ENCODE assay signal across 9 cellular contexts in the genomic region with DNA sequence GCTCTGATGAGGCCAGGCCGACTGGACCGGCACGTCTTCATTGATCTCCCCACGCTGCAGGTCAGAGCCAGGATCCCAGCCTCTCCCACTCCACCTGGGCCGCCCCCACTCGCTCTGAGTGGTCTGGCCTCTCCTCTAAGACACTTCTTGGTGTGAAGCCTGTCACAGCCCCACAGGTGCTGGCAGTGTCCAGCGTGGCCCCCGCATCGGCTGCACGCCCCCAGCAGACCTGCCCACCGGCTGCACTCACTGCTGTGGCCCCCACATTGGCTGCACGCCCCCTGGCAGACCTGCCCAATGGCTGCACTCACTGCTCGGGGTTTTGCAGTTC. TPM values are rescaled to one million over a fixed set of nuclear protein-coding genes. Genes with fewer than 3 reads are reported as not detected.
"Had no signal": no experiment of that assay in that cellular context is flagged by ENCODE, and none has a peak within 500 bp of the region (broad histone marks: within the 10 kb centered on the region; RNA-seq: fewer than 3 reads in every experiment).

No MANE protein-coding gene starts in this region.

- H3K9ac ChIP-seq: GM23248, KMS-11 had no signal

- H3K27ac Mint-ChIP-seq: HFFc6, IgD-negative memory B cell had no signal

- H3K4me2 ChIP-seq: KMS-11 had no signal

- DNase-seq: GM23248, GOT3, H7, HFFc6, KBM-7 had no signal

- H3K4me3 ChIP-seq: GM23248, HAP-1 had no signal

- H3K9me3 ChIP-seq: HAP-1 had no signal

- H3K27ac ChIP-seq: GM23248, KMS-11 had no signal

- H3K4me1 ChIP-seq: HAP-1 had no signal

- H3K4me3 Mint-ChIP-seq: HFFc6, IgD-negative memory B cell had no signal

- ATAC-seq: HCT116 had no signal

- H2AFZ ChIP-seq: GM23248 had no signal

- H3K9me3 Mint-ChIP-seq: HFFc6, IgD-negative memory B cell had no signal

RNA-seq across cellular contexts. Expression of a gene that starts 30.9 kb away (rescaled TPM):
- polyA plus RNA-seq: IgD-negative memory B cell had no signal
